19 cellular contexts compared by ENCODE assay signal in genomic region chr12:62922539-62922938, GRCh38. TPM values are rescaled to one million over a fixed set of nuclear protein-coding genes. Genes with fewer than 3 reads are reported as not detected.
DNase-seq lines count a peak whose midpoint lies in the region; ATAC-seq and TF ChIP-seq lines count a peak whose summit lies in the region.
"Had no signal": no experiment of that assay in that cellular context is flagged by ENCODE, and none has a peak within 500 bp of the region (broad histone marks: within the 10 kb centered on the region; RNA-seq: fewer than 3 reads in every experiment).

No MANE protein-coding gene starts in this region.

- no peak overlapping the region for H3K4me3 Mint-ChIP-seq in chondrocyte (ENCODE audit: unreplicated experiment)
- H3K4me3 Mint-ChIP-seq: activated CD4-positive, alpha-beta memory T cell treated with anti-CD3 and anti-CD28 coated beads for 36 hours; activated naive CD8-positive, alpha-beta T cell treated with anti-CD3 and anti-CD28 coated beads, Interleukin-2, amount 50 U/mL, for 24 hours had no signal

- no peak overlapping the region for H3K23ac ChIP-seq in mesendoderm (ENCODE audit: low read length)

- intact Hi-C loops in aorta (cut with DNase I), result no loop called here

- ATAC-seq in aorta (ENCODE audit: low FRiP score), result no peak
- ATAC-seq in HG02588 (IDR thresholded peaks at IDR 0.05; ENCODE audit: unreplicated experiment), result no peak
- ATAC-seq in GM18511 (IDR thresholded peaks at IDR 0.05; ENCODE audit: unreplicated experiment), result no peak
- ATAC-seq: activated naive CD8-positive, alpha-beta T cell treated with anti-CD3 and anti-CD28 coated beads, Interleukin-2, amount 50 U/mL, for 24 hours had no signal

- no peak overlapping the region for H2AK5ac ChIP-seq in mesendoderm (ENCODE audit: low read length)

- peak overlapping the region; percentile 67 for H3K27ac Mint-ChIP-seq in chondrocyte (ENCODE audit: unreplicated experiment)
- H3K27ac Mint-ChIP-seq: activated CD4-positive, alpha-beta memory T cell treated with anti-CD3 and anti-CD28 coated beads for 36 hours; activated naive CD8-positive, alpha-beta T cell treated with anti-CD3 and anti-CD28 coated beads, Interleukin-2, amount 50 U/mL, for 24 hours had no signal

- H2BK120ac ChIP-seq in mesendoderm (ENCODE audit: low read depth, low read length), result no peak overlapping the region

- H4K5ac ChIP-seq in mesendoderm (ENCODE audit: low read length), result no peak overlapping the region

- no peak overlapping the region for H2AFZ ChIP-seq in hepatocyte

- H3K9me3 Mint-ChIP-seq in chondrocyte (ENCODE audit: low read depth), result no peaks in the 10 kb centered on the region
- H3K9me3 Mint-ChIP-seq: activated CD4-positive, alpha-beta memory T cell treated with anti-CD3 and anti-CD28 coated beads for 36 hours; activated naive CD8-positive, alpha-beta T cell treated with anti-CD3 and anti-CD28 coated beads, Interleukin-2, amount 50 U/mL, for 24 hours had no signal

- no peak overlapping the region for H2BK15ac ChIP-seq in mesendoderm (replicated peaks; ENCODE audit: low read depth)

- no peaks in the 10 kb centered on the region for H4K20me1 ChIP-seq in hepatocyte (ENCODE audit: insufficient read depth, poor library complexity, severe bottlenecking)

- WGBS in mesendoderm (ENCODE audit: extremely low coverage, insufficient coverage, low lambda C conversion rate), result no CpG with 5 or more reads among the region's 2 CpGs
- 71 to 76% methylated on average over 2 of the region's 2 CpGs for WGBS in aorta, 2 donors
- WGBS in hepatocyte (ENCODE audit: low lambda C conversion rate, missing lambda C conversion rate), result 35% methylated on average over 2 of the region's 2 CpGs

- H3K4me3 ChIP-seq in mesendoderm (ENCODE audit: low read length), result no peak overlapping the region
- H3K4me3 ChIP-seq in aorta (ENCODE audit: low read length in 2 of 2), result no peak overlapping the region
- H3K4me3 ChIP-seq in hepatocyte, result no peak overlapping the region
- H3K4me3 ChIP-seq: HAP-1, MG63, sigmoid colon, suprapubic skin had no signal

- peaks cover 60% of the 10 kb centered on the region for H3K4me1 Mint-ChIP-seq in chondrocyte (ENCODE audit: low read depth)
- H3K4me1 Mint-ChIP-seq: activated naive CD8-positive, alpha-beta T cell treated with anti-CD3 and anti-CD28 coated beads, Interleukin-2, amount 50 U/mL, for 24 hours had no signal

- no peaks in the 10 kb centered on the region for H3K27me3 Mint-ChIP-seq in chondrocyte (ENCODE audit: low read depth)

- H3K9me3 ChIP-seq in aorta (ENCODE audit: control insufficient read depth, low read length), result no peaks in the 10 kb centered on the region
- H3K9me3 ChIP-seq in hepatocyte (ENCODE audit: low read depth), result no peaks in the 10 kb centered on the region
- H3K9me3 ChIP-seq: Caco-2, HAP-1, MG63, sigmoid colon, suprapubic skin had no signal

- no peaks in the 10 kb centered on the region for H3K36me3 Mint-ChIP-seq in chondrocyte (ENCODE audit: low read depth)
- H3K36me3 Mint-ChIP-seq: activated CD4-positive, alpha-beta memory T cell treated with anti-CD3 and anti-CD28 coated beads for 36 hours had no signal

- H3K79me2 ChIP-seq in mesendoderm (ENCODE audit: control insufficient read depth, insufficient read depth, low read length), result peaks cover 28% of the 10 kb centered on the region
- H3K79me2 ChIP-seq in hepatocyte, result peaks cover 81% of the 10 kb centered on the region

- peak overlapping the region; percentile 80 for H3K18ac ChIP-seq in mesendoderm (ENCODE audit: low read length)

- H2BK5ac ChIP-seq in mesendoderm (ENCODE audit: low read length), result no peak overlapping the region

- no peak overlapping the region for H3K4ac ChIP-seq in mesendoderm (ENCODE audit: low read depth, low read length)

- H3K9ac ChIP-seq in mesendoderm (ENCODE audit: low read length), result no peak overlapping the region

- H3K27ac ChIP-seq in mesendoderm (ENCODE audit: low read depth, low read length) (no peak overlapping the region), aorta (ENCODE audit: low read depth in 1 of 2, low read length in 2 of 2) (no peak overlapping the region), hepatocyte (no peak overlapping the region)
- H3K27ac ChIP-seq: RWPE1, sigmoid colon, suprapubic skin, WERI-Rb-1 had no signal

- H3K27me3 ChIP-seq in mesendoderm (ENCODE audit: insufficient read depth, low read length, poor library complexity) (no peaks in the 10 kb centered on the region), aorta (ENCODE audit: control insufficient read depth in 1 of 2, insufficient read depth in 2 of 2, low read length in 1 of 2) (no peaks in the 10 kb centered on the region), hepatocyte (no peaks in the 10 kb centered on the region)
- H3K27me3 ChIP-seq: MG63, sigmoid colon, suprapubic skin had no signal

- no peak overlapping the region for H3K56ac ChIP-seq in mesendoderm (ENCODE audit: low read length)

- H3K4me2 ChIP-seq in mesendoderm (ENCODE audit: low read length) (no peak overlapping the region), hepatocyte (no peak overlapping the region)

- H3K9me2 ChIP-seq in hepatocyte (replicated peaks; ENCODE audit: insufficient read depth), result no peaks in the 10 kb centered on the region

- peaks cover 4% of the 10 kb centered on the region for H3K79me1 ChIP-seq in mesendoderm (ENCODE audit: low read length)

- DNase-seq in COLO668 (lab: John Stamatoyannopoulos, UW; ENCODE audit: unreplicated experiment) (peak; percentile 32), NCI-H2196 (lab: John Stamatoyannopoulos, UW; ENCODE audit: unreplicated experiment) (peak; percentile 58), chondrocyte (ENCODE audit: low spot score) (no peak), mesendoderm (no peak), aorta (no peak), hepatocyte (ENCODE audit: low spot score) (no peak)
- DNase-seq: activated CD4-positive, alpha-beta memory T cell treated with anti-CD3 and anti-CD28 coated beads for 36 hours; activated naive CD8-positive, alpha-beta T cell treated with anti-CD3 and anti-CD28 coated beads, Interleukin-2, amount 50 U/mL, for 24 hours; Caco-2; MG63; NCI-H187; sigmoid colon; stimulated activated CD4-positive, alpha-beta T cell treated with anti-CD3 and anti-CD28 coated beads, Interleukin-2, amount 100 ng/mL, for 48 hours; WERI-Rb-1 had no signal

- TF ChIP-seq CTCF in chondrocyte (IDR thresholded peaks at IDR 0.05), result no peak
- TF ChIP-seq CTCF in hepatocyte (IDR thresholded peaks at IDR 0.05; ENCODE audit: poor library complexity), result no peak

- H4K8ac ChIP-seq in mesendoderm (ENCODE audit: low read depth, low read length), result no peak overlapping the region

- H3K36me3 ChIP-seq in mesendoderm (ENCODE audit: control insufficient read depth, insufficient read depth, low read length) (no peaks in the 10 kb centered on the region), aorta (ENCODE audit: control insufficient read depth in 1 of 2, insufficient read depth in 2 of 2, low read length in 1 of 2) (no peaks in the 10 kb centered on the region), hepatocyte (replicated peaks; ENCODE audit: insufficient read depth, low read depth) (no peaks in the 10 kb centered on the region)
- H3K36me3 ChIP-seq: HAP-1, MG63, sigmoid colon, suprapubic skin had no signal

- peaks cover 2% of the 10 kb centered on the region for H3K4me1 ChIP-seq in mesendoderm (ENCODE audit: control insufficient read depth, low read depth, low read length)
- H3K4me1 ChIP-seq in aorta (ENCODE audit: control insufficient read depth in 1 of 2, insufficient read depth in 2 of 2, low read length in 2 of 2), result no peaks in the 10 kb centered on the region
- H3K4me1 ChIP-seq in hepatocyte (ENCODE audit: insufficient read depth), result peaks cover 14% of the 10 kb centered on the region
- H3K4me1 ChIP-seq: sigmoid colon, suprapubic skin had no signal

RNA-seq across cellular contexts. Expression of gene PPM1H, which starts 12.4 kb away (rescaled TPM):
- total RNA-seq in chondrocyte (34.3 to 55.9 TPM (median 44.8 TPM) in 3 replicates), aorta (1 to 10 TPM; 5.0 to 9.3 TPM), hepatocyte (19.6 and 21.8 TPM in 2 replicates)
- polyA plus RNA-seq in mesendoderm (2013, experiment 1 of 2), result 15.7 TPM
- 15.2 TPM for polyA plus RNA-seq in mesendoderm (2013, experiment 2 of 2)
- polyA plus RNA-seq in aorta (1 to 10 TPM; 1.3 to 2.4 TPM), hepatocyte (9.2 TPM in 2 replicates)
- total RNA-seq: activated CD4-positive, alpha-beta memory T cell treated with anti-CD3 and anti-CD28 coated beads for 36 hours had no signal

Comparison
In these comparisons a context has a peak if more than half of its experiments do, and no peak if none do; other contexts are left out.
1. DNase-seq: peak in COLO668 (single experiment) and NCI-H2196 (single experiment); none in chondrocyte (single experiment), mesendoderm (single experiment), aorta (0 of 2) and hepatocyte (single experiment).